Comparison of ENCODE assay signal across 16 cellular contexts in genomic region chr2:46382331-46383112, GRCh38.
"Had no signal": no experiment of that assay in that cellular context is flagged by ENCODE, and none has a peak within 500 bp of the region (broad histone marks: within the 10 kb centered on the region; RNA-seq: fewer than 3 reads in every experiment).

No MANE protein-coding gene starts in this region.

- H3K36me3 Mint-ChIP-seq: naive B cell had no signal

- H3K4me3 Mint-ChIP-seq: activated B cell treated with CpG ODN at 0.5 μM for 24 hours; activated naive CD8-positive, alpha-beta T cell treated with anti-CD3 and anti-CD28 coated beads, Interleukin-2, amount 10 ng/mL, durations not matched to agents 7 days and 5 days; activated T-cell treated with anti-CD3 and anti-CD28 coated beads, Interleukin-2, amount 50 U/mL, for 72 hours; naive B cell had no signal

- H3K27ac ChIP-seq: SJCRH30, skin epidermis had no signal

- H3K9me3 Mint-ChIP-seq: activated B cell treated with CpG ODN at 0.5 μM for 24 hours; activated naive CD8-positive, alpha-beta T cell treated with anti-CD3 and anti-CD28 coated beads, Interleukin-2, amount 10 ng/mL, durations not matched to agents 7 days and 5 days; activated T-cell treated with anti-CD3 and anti-CD28 coated beads, Interleukin-2, amount 50 U/mL, for 72 hours; naive B cell had no signal

- H3K9me3 ChIP-seq: SJCRH30, upper lobe of left lung had no signal

- ATAC-seq: activated T-cell treated with anti-CD3 and anti-CD28 coated beads, Interleukin-2, amount 50 U/mL, for 72 hours; left colon; stimulated activated naive CD8-positive, alpha-beta T cell treated with anti-CD3 and anti-CD28 coated beads, Interleukin-15, Interleukin-2, amounts not matched to agents 100 U/mL and 50 U/mL, for 24 hours had no signal

- DNase-seq: activated B cell treated with CpG ODN at 0.5 μM for 24 hours; activated naive CD8-positive, alpha-beta T cell treated with anti-CD3 and anti-CD28 coated beads, Interleukin-2, amount 10 ng/mL, durations not matched to agents 7 days and 5 days; activated T-cell treated with anti-CD3 and anti-CD28 coated beads, Interleukin-2, amount 50 U/mL, for 72 hours; anterior cingulate cortex; dermis blood vessel endothelial cell; left colon; mammary epithelial cell; naive B cell; posterior cingulate gyrus; SJCRH30; stimulated activated CD4-positive, alpha-beta T cell treated with anti-CD3 and anti-CD28 coated beads, Interleukin-15, amount 100 ng/mL, for 24 hours; stimulated activated CD4-positive, alpha-beta T cell treated with anti-CD3 and anti-CD28 coated beads, Interleukin-4, amount 100 ng/mL, for 1 hour; stimulated activated naive CD8-positive, alpha-beta T cell treated with anti-CD3 and anti-CD28 coated beads, Interleukin-15, Interleukin-2, amounts not matched to agents 100 U/mL and 50 U/mL, for 24 hours; T-helper 2 cell; upper lobe of left lung had no signal

- H3K4me3 ChIP-seq: SJCRH30, skin epidermis, upper lobe of left lung had no signal

- H3K27ac Mint-ChIP-seq: activated B cell treated with CpG ODN at 0.5 μM for 24 hours; activated naive CD8-positive, alpha-beta T cell treated with anti-CD3 and anti-CD28 coated beads, Interleukin-2, amount 10 ng/mL, durations not matched to agents 7 days and 5 days; activated T-cell treated with anti-CD3 and anti-CD28 coated beads, Interleukin-2, amount 50 U/mL, for 72 hours had no signal

- H3K27me3 ChIP-seq: SJCRH30, upper lobe of left lung had no signal

- H3K4me1 Mint-ChIP-seq: activated B cell treated with CpG ODN at 0.5 μM for 24 hours, naive B cell had no signal

- H3K27me3 Mint-ChIP-seq: activated B cell treated with CpG ODN at 0.5 μM for 24 hours had no signal
